ENCODE assay signal across 40 cellular contexts in the genomic region with DNA sequence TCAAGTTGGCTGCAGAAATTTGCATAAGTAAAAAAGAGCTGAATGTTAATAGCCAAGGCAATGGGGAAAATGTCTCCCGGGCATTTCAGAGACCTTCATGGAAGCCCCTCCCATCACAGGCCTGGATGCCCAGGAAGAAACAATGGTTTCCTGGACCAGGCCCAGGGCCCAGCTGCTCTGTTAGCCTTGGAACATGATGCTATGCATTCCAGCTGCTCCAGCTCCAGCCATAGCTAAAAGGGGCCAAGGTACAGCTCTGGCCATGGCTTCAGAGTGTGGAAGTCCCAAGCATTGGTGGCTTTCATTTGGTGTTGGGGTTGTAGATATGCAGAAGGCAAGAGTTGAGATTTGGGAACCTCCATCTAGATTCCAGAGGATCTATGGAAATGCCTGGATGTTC.
"Had no signal": no experiment of that assay in that cellular context is flagged by ENCODE, and none has a peak within 500 bp of the region (broad histone marks: within the 10 kb centered on the region; RNA-seq: fewer than 3 reads in every experiment).

No MANE protein-coding gene starts in this region.

- ATAC-seq: activated naive CD4-positive, alpha-beta T cell treated with anti-CD3 and anti-CD28 coated beads, Interleukin-2, amount 50 U/mL, for 72 hours; activated naive CD8-positive, alpha-beta T cell treated with anti-CD3 and anti-CD28 coated beads, Interleukin-2, amount 50 U/mL, for 24 hours; activated T-cell treated with anti-CD3 and anti-CD28 coated beads, Interleukin-2, amount 50 U/mL, for 4 hours; activated T-cell treated with anti-CD3 and anti-CD28 coated beads, Interleukin-2, amount 50 U/mL, for 72 hours; activated T-helper 17 cell treated with anti-CD3 and anti-CD28 coated beads, Interleukin-2, amount 50 U/mL, for 72 hours; body of pancreas had no signal

- H3K27me3 ChIP-seq: adrenal gland, ascending aorta, body of pancreas, brain microvascular endothelial cell, breast epithelium, cardiac muscle cell had no signal

- H3K27ac Mint-ChIP-seq: activated naive CD4-positive, alpha-beta T cell treated with anti-CD3 and anti-CD28 coated beads for 36 hours; activated naive CD4-positive, alpha-beta T cell treated with anti-CD3 and anti-CD28 coated beads, Interleukin-2, amount 10 ng/mL, durations not matched to agents 7 days and 5 days; activated naive CD4-positive, alpha-beta T cell treated with anti-CD3 and anti-CD28 coated beads, Interleukin-2, amount 50 U/mL, for 24 hours; activated naive CD4-positive, alpha-beta T cell treated with anti-CD3 and anti-CD28 coated beads, Interleukin-2, amount 50 U/mL, for 72 hours; activated naive CD8-positive, alpha-beta T cell; activated naive CD8-positive, alpha-beta T cell treated with anti-CD3 and anti-CD28 coated beads for 36 hours; activated naive CD8-positive, alpha-beta T cell treated with anti-CD3 and anti-CD28 coated beads, Interleukin-2, amount 10 ng/mL, durations not matched to agents 7 days and 5 days; activated naive CD8-positive, alpha-beta T cell treated with anti-CD3 and anti-CD28 coated beads, Interleukin-2, amount 50 U/mL, for 24 hours; activated T-cell treated with anti-CD3 and anti-CD28 coated beads, Interleukin-2, amount 50 U/mL, for 24 hours; activated T-cell treated with anti-CD3 and anti-CD28 coated beads, Interleukin-2, amount 50 U/mL, for 72 hours; activated T-helper 1 cell treated with anti-CD3 and anti-CD28 coated beads, Interleukin-12 subunit alpha, Interleukin-12 subunit beta, Interleukin-2, Interleukin-4 antibody, amounts not matched to agents 30 ng/mL and 10 ng/mL and 1 ng/mL, durations not matched to agents 14 hours and 24 hours and 36 hours; activated T-helper 17 cell treated with anti-CD3 and anti-CD28 coated beads, Interleukin-2, amount 50 U/mL, for 72 hours; activated T-helper 2 cell treated with anti-CD3 and anti-CD28 coated beads, Interferon-gamma antibody, Interleukin-2, Interleukin-4, amounts not matched to agents 10 μg/mL and 5 μg/mL and 100 μg/mL, durations not matched to agents 14 hours and 24 hours and 36 hours; brain had no signal

- H3K27me3 Mint-ChIP-seq: activated naive CD4-positive, alpha-beta T cell treated with anti-CD3 and anti-CD28 coated beads, Interleukin-2, amount 10 ng/mL, durations not matched to agents 7 days and 5 days; activated naive CD4-positive, alpha-beta T cell treated with anti-CD3 and anti-CD28 coated beads, Interleukin-2, amount 50 U/mL, for 24 hours; activated naive CD8-positive, alpha-beta T cell; activated naive CD8-positive, alpha-beta T cell treated with anti-CD3 and anti-CD28 coated beads, Interleukin-2, amount 10 ng/mL, durations not matched to agents 7 days and 5 days; activated naive CD8-positive, alpha-beta T cell treated with anti-CD3 and anti-CD28 coated beads, Interleukin-2, amount 50 U/mL, for 24 hours; activated T-cell treated with anti-CD3 and anti-CD28 coated beads, Interleukin-2, amount 50 U/mL, for 24 hours; activated T-helper 17 cell treated with anti-CD3 and anti-CD28 coated beads, Interleukin-2, amount 50 U/mL, for 72 hours; central memory CD8-positive, alpha-beta T cell had no signal

- H3K36me3 ChIP-seq: adrenal gland, ascending aorta, brain microvascular endothelial cell, breast epithelium, cardiac muscle cell had no signal

- FAIRE-seq: astrocyte, bronchial epithelial cell had no signal

- H3K9me3 Mint-ChIP-seq: activated naive CD4-positive, alpha-beta T cell treated with anti-CD3 and anti-CD28 coated beads for 36 hours; activated naive CD4-positive, alpha-beta T cell treated with anti-CD3 and anti-CD28 coated beads, Interleukin-2, amount 10 ng/mL, durations not matched to agents 7 days and 5 days; activated naive CD4-positive, alpha-beta T cell treated with anti-CD3 and anti-CD28 coated beads, Interleukin-2, amount 50 U/mL, for 24 hours; activated naive CD8-positive, alpha-beta T cell treated with anti-CD3 and anti-CD28 coated beads for 36 hours; activated naive CD8-positive, alpha-beta T cell treated with anti-CD3 and anti-CD28 coated beads, Interleukin-2, amount 10 ng/mL, durations not matched to agents 7 days and 5 days; activated naive CD8-positive, alpha-beta T cell treated with anti-CD3 and anti-CD28 coated beads, Interleukin-2, amount 50 U/mL, for 24 hours; activated T-cell treated with anti-CD3 and anti-CD28 coated beads, Interleukin-2, amount 50 U/mL, for 24 hours; activated T-cell treated with anti-CD3 and anti-CD28 coated beads, Interleukin-2, amount 50 U/mL, for 4 hours; activated T-cell treated with anti-CD3 and anti-CD28 coated beads, Interleukin-2, amount 50 U/mL, for 72 hours; activated T-helper 1 cell treated with anti-CD3 and anti-CD28 coated beads, Interleukin-12 subunit alpha, Interleukin-12 subunit beta, Interleukin-2, Interleukin-4 antibody, amounts not matched to agents 30 ng/mL and 10 ng/mL and 1 ng/mL, durations not matched to agents 14 hours and 24 hours and 36 hours; activated T-helper 17 cell treated with anti-CD3 and anti-CD28 coated beads, Interleukin-2, amount 50 U/mL, for 72 hours; activated T-helper 2 cell treated with anti-CD3 and anti-CD28 coated beads, Interferon-gamma antibody, Interleukin-2, Interleukin-4, amounts not matched to agents 10 μg/mL and 5 μg/mL and 100 μg/mL, durations not matched to agents 14 hours and 24 hours and 36 hours had no signal

- H3K4me3 Mint-ChIP-seq: activated naive CD4-positive, alpha-beta T cell treated with anti-CD3 and anti-CD28 coated beads for 36 hours; activated naive CD4-positive, alpha-beta T cell treated with anti-CD3 and anti-CD28 coated beads, Interleukin-2, amount 10 ng/mL, durations not matched to agents 7 days and 5 days; activated naive CD4-positive, alpha-beta T cell treated with anti-CD3 and anti-CD28 coated beads, Interleukin-2, amount 50 U/mL, for 24 hours; activated naive CD8-positive, alpha-beta T cell; activated naive CD8-positive, alpha-beta T cell treated with anti-CD3 and anti-CD28 coated beads for 36 hours; activated naive CD8-positive, alpha-beta T cell treated with anti-CD3 and anti-CD28 coated beads, Interleukin-2, amount 10 ng/mL, durations not matched to agents 7 days and 5 days; activated naive CD8-positive, alpha-beta T cell treated with anti-CD3 and anti-CD28 coated beads, Interleukin-2, amount 50 U/mL, for 24 hours; activated T-cell treated with anti-CD3 and anti-CD28 coated beads, Interleukin-2, amount 50 U/mL, for 24 hours; activated T-cell treated with anti-CD3 and anti-CD28 coated beads, Interleukin-2, amount 50 U/mL, for 4 hours; activated T-cell treated with anti-CD3 and anti-CD28 coated beads, Interleukin-2, amount 50 U/mL, for 72 hours; activated T-helper 1 cell treated with anti-CD3 and anti-CD28 coated beads, Interleukin-12 subunit alpha, Interleukin-12 subunit beta, Interleukin-2, Interleukin-4 antibody, amounts not matched to agents 30 ng/mL and 10 ng/mL and 1 ng/mL, durations not matched to agents 14 hours and 24 hours and 36 hours; activated T-helper 17 cell treated with anti-CD3 and anti-CD28 coated beads, Interleukin-2, amount 50 U/mL, for 72 hours; brain; central memory CD8-positive, alpha-beta T cell had no signal

- H3K36me3 Mint-ChIP-seq: activated naive CD4-positive, alpha-beta T cell treated with anti-CD3 and anti-CD28 coated beads, Interleukin-2, amount 10 ng/mL, durations not matched to agents 7 days and 5 days; activated naive CD4-positive, alpha-beta T cell treated with anti-CD3 and anti-CD28 coated beads, Interleukin-2, amount 50 U/mL, for 24 hours; activated naive CD4-positive, alpha-beta T cell treated with anti-CD3 and anti-CD28 coated beads, Interleukin-2, amount 50 U/mL, for 72 hours; activated naive CD8-positive, alpha-beta T cell; activated naive CD8-positive, alpha-beta T cell treated with anti-CD3 and anti-CD28 coated beads for 36 hours; activated naive CD8-positive, alpha-beta T cell treated with anti-CD3 and anti-CD28 coated beads, Interleukin-2, amount 10 ng/mL, durations not matched to agents 7 days and 5 days; brain had no signal

- H3K4me1 ChIP-seq: adrenal gland, ascending aorta, body of pancreas, breast epithelium had no signal

- H3K9me3 ChIP-seq: adrenal gland, ascending aorta had no signal

- H3K4me3 ChIP-seq: adrenal gland, ascending aorta, body of pancreas, breast epithelium, cardiac muscle cell had no signal

- H3K27ac ChIP-seq: adrenal gland, ascending aorta, body of pancreas, brain microvascular endothelial cell, breast epithelium, cardiac muscle cell had no signal

- DNase-seq: activated effector memory CD4-positive, alpha-beta T cell treated with anti-CD3 and anti-CD28 coated beads, Interleukin-2, amount 50 U/mL, for 16 hours; activated effector memory CD4-positive, alpha-beta T cell treated with Interleukin-2 at 50 U/mL for 16 hours; activated gamma-delta T cell; activated gamma-delta T cell treated with Interleukin-2 at 50 U/mL for 16 hours; activated naive CD4-positive, alpha-beta T cell; activated naive CD4-positive, alpha-beta T cell treated with anti-CD3 and anti-CD28 coated beads for 36 hours; activated naive CD4-positive, alpha-beta T cell treated with anti-CD3 and anti-CD28 coated beads, Interleukin-2, amount 10 ng/mL, durations not matched to agents 7 days and 5 days; activated naive CD4-positive, alpha-beta T cell treated with anti-CD3 and anti-CD28 coated beads, Interleukin-2, amount 50 U/mL, for 16 hours; activated naive CD4-positive, alpha-beta T cell treated with Interleukin-2 at 50 U/mL for 16 hours; activated naive CD8-positive, alpha-beta T cell treated with anti-CD3 and anti-CD28 coated beads for 36 hours; activated naive CD8-positive, alpha-beta T cell treated with anti-CD3 and anti-CD28 coated beads, Interleukin-2, amount 10 ng/mL, durations not matched to agents 7 days and 5 days; activated naive CD8-positive, alpha-beta T cell treated with anti-CD3 and anti-CD28 coated beads, Interleukin-2, amount 50 U/mL, for 24 hours; activated T-cell treated with anti-CD3 and anti-CD28 coated beads, Interleukin-2, amount 50 U/mL, for 1 hour; activated T-cell treated with anti-CD3 and anti-CD28 coated beads, Interleukin-2, amount 50 U/mL, for 24 hours; activated T-cell treated with anti-CD3 and anti-CD28 coated beads, Interleukin-2, amount 50 U/mL, for 4 hours; activated T-cell treated with anti-CD3 and anti-CD28 coated beads, Interleukin-2, amount 50 U/mL, for 48 hours; activated T-cell treated with anti-CD3 and anti-CD28 coated beads, Interleukin-2, amount 50 U/mL, for 72 hours; adrenal gland; amniotic stem cell; amygdala; anterior cingulate cortex; aorta; body of pancreas; brain microvascular endothelial cell; caudate nucleus; central memory CD4-positive, alpha-beta T cell; cerebellar nuclear complex had no signal

- H3K4me1 Mint-ChIP-seq: activated naive CD4-positive, alpha-beta T cell treated with anti-CD3 and anti-CD28 coated beads, Interleukin-2, amount 10 ng/mL, durations not matched to agents 7 days and 5 days; activated naive CD4-positive, alpha-beta T cell treated with anti-CD3 and anti-CD28 coated beads, Interleukin-2, amount 50 U/mL, for 24 hours; activated naive CD8-positive, alpha-beta T cell treated with anti-CD3 and anti-CD28 coated beads for 36 hours; activated naive CD8-positive, alpha-beta T cell treated with anti-CD3 and anti-CD28 coated beads, Interleukin-2, amount 10 ng/mL, durations not matched to agents 7 days and 5 days; activated naive CD8-positive, alpha-beta T cell treated with anti-CD3 and anti-CD28 coated beads, Interleukin-2, amount 50 U/mL, for 24 hours; activated T-helper 17 cell treated with anti-CD3 and anti-CD28 coated beads, Interleukin-2, amount 50 U/mL, for 72 hours; brain; central memory CD8-positive, alpha-beta T cell had no signal
